13 cellular contexts compared by ENCODE assay signal in genomic region chr13:91135949-91136348, GRCh38.
"Had no signal": no experiment of that assay in that cellular context is flagged by ENCODE, and none has a peak within 500 bp of the region (broad histone marks: within the 10 kb centered on the region; RNA-seq: fewer than 3 reads in every experiment).

No MANE protein-coding gene starts in this region.

- H3K27ac ChIP-seq: lower lobe of right lung, psoas muscle, sigmoid colon had no signal

- H3K27me3 ChIP-seq: sigmoid colon had no signal

- H3K36me3 ChIP-seq: lower lobe of right lung, sigmoid colon had no signal

- DNase-seq: activated CD4-positive, alpha-beta T cell treated with anti-CD3 and anti-CD28 coated beads, Interleukin-2, amount 50 U/mL, for 4 hours; activated effector memory CD4-positive, alpha-beta T cell treated with Interleukin-2 at 50 U/mL for 16 hours; activated T-cell treated with anti-CD3 and anti-CD28 coated beads, Interleukin-2, amount 50 U/mL, for 24 hours; central memory CD4-positive, alpha-beta T cell; cortex of kidney; effector memory CD8-positive, alpha-beta T cell; erythroblast; lower lobe of right lung; midbrain; nucleus accumbens; psoas muscle; sigmoid colon; stimulated activated naive CD4-positive, alpha-beta T cell treated with Interleukin-2 at 50 U/mL for 16 hours had no signal

- H3K4me1 ChIP-seq: lower lobe of right lung, psoas muscle, sigmoid colon had no signal

- H3K9me3 ChIP-seq: lower lobe of right lung, psoas muscle, sigmoid colon had no signal

- H3K4me3 ChIP-seq: lower lobe of right lung, psoas muscle, sigmoid colon had no signal
